In the genomic region with DNA sequence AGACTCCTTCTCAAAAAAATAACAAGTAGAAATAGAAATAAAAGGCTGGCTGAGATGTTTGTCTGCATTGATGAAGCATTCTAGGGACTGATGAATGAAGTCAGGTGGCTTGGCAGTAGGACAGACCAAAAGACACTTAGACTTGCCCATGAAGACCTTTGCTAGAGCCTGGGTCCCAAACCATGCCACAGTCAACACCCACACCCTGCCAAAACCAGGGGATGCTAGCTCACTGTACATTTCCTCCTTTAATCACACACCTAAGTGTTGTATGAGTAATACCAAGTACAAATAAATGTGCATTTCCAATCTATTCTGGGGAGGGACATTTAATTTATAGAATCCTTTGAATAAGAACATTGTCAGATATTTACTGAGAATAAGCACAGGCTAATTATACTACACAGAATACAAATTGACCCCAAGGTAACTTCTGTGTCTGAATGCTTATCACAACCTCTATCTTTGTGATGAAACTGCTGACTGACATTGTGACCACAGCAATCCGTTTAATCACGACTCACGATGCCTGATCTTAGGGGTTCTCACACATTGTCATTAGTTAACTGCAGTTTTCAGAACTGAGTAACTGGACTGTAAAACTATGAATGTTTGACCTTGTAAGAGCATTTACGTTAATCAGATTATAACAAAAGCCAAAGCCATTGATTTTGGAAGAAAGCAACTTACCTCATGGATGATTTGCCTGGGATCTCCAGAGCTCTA, we compare ENCODE assay signal across 22 cellular contexts. TPM values are rescaled to one million over a fixed set of nuclear protein-coding genes. Genes with fewer than 3 reads are reported as not detected.
DNase-seq lines count a peak whose midpoint lies in the region; ATAC-seq and TF ChIP-seq lines count a peak whose summit lies in the region.
"Had no signal": no experiment of that assay in that cellular context is flagged by ENCODE, and none has a peak within 500 bp of the region (broad histone marks: within the 10 kb centered on the region; RNA-seq: fewer than 3 reads in every experiment).

No MANE protein-coding gene starts in this region.

- H2AFZ ChIP-seq in GM23248 (no peak overlapping the region), hepatocyte (no peak overlapping the region)

- WGBS in GM23248 (ENCODE audit: low coverage in 1 of 2, low lambda C conversion rate in 2 of 2, missing lambda C conversion rate in 2 of 2), 2 experiments = 28 to 38% methylated on average over 4 of the region's 4 CpGs
- 74% methylated on average over 4 of the region's 4 CpGs for WGBS in hepatocyte (ENCODE audit: low lambda C conversion rate, missing lambda C conversion rate)

- TF ChIP-seq CTCF in retinal pigment epithelial cell (conservative IDR thresholded peaks at IDR 0.05; ENCODE audit: low read depth, low read length) = no peak
- no peak for TF ChIP-seq CTCF in endothelial cell (IDR thresholded peaks at IDR 0.05; ENCODE audit: unreplicated experiment)
- TF ChIP-seq CTCF in hepatocyte (IDR thresholded peaks at IDR 0.05; ENCODE audit: poor library complexity) = no peak

- H3K4me3 ChIP-seq in GM23248 = no peak overlapping the region
- no peak overlapping the region for H3K4me3 ChIP-seq in retinal pigment epithelial cell (ENCODE audit: low read length)
- no peak overlapping the region for H3K4me3 ChIP-seq in hepatocyte
- H3K4me3 ChIP-seq: HAP-1, SK-N-MC had no signal

- H3K27me3 ChIP-seq in GM23248 (replicated peaks; ENCODE audit: insufficient read depth) = no peaks in the 10 kb centered on the region
- H3K27me3 ChIP-seq in hepatocyte = no peaks in the 10 kb centered on the region

- H3K4me1 ChIP-seq in GM23248 (ENCODE audit: insufficient read depth) (no peaks in the 10 kb centered on the region), hepatocyte (ENCODE audit: insufficient read depth) (no peaks in the 10 kb centered on the region)
- H3K4me1 ChIP-seq: HAP-1 had no signal

- H3K9me3 ChIP-seq in GM23248 (ENCODE audit: low read depth) (no peaks in the 10 kb centered on the region), hepatocyte (ENCODE audit: low read depth) (no peaks in the 10 kb centered on the region)
- H3K9me3 ChIP-seq: HAP-1 had no signal

- H4K20me1 ChIP-seq in GM23248 (ENCODE audit: insufficient read depth) (no peaks in the 10 kb centered on the region), hepatocyte (ENCODE audit: insufficient read depth, poor library complexity, severe bottlenecking) (no peaks in the 10 kb centered on the region)

- H3K4me3 Mint-ChIP-seq in activated CD4-positive, alpha-beta T cell treated with anti-CD3 and anti-CD28 coated beads for 36 hours = no peak overlapping the region
- H3K4me3 Mint-ChIP-seq in activated T-helper 17 cell treated with anti-CD3 and anti-CD28 coated beads, Interleukin-2, amount 50 U/mL, for 72 hours = no peak overlapping the region
- H3K4me3 Mint-ChIP-seq in endothelial cell (ENCODE audit: unreplicated experiment) = no peak overlapping the region
- H3K4me3 Mint-ChIP-seq: CD14-positive monocyte had no signal

- no peaks in the 10 kb centered on the region for H3K9me2 ChIP-seq in GM23248 (ENCODE audit: insufficient read depth)
- H3K9me2 ChIP-seq in hepatocyte (replicated peaks; ENCODE audit: insufficient read depth) = no peaks in the 10 kb centered on the region

- H3K27me3 Mint-ChIP-seq in activated CD4-positive, alpha-beta T cell treated with anti-CD3 and anti-CD28 coated beads for 36 hours = peaks cover 2% of the 10 kb centered on the region
- peaks cover 3% of the 10 kb centered on the region for H3K27me3 Mint-ChIP-seq in activated T-helper 17 cell treated with anti-CD3 and anti-CD28 coated beads, Interleukin-2, amount 50 U/mL, for 72 hours
- H3K27me3 Mint-ChIP-seq in endothelial cell (ENCODE audit: unreplicated experiment) = peaks cover under 1% of the 10 kb centered on the region

- H3K36me3 Mint-ChIP-seq in activated CD4-positive, alpha-beta T cell treated with anti-CD3 and anti-CD28 coated beads for 36 hours (ENCODE audit: low read depth) = no peaks in the 10 kb centered on the region
- H3K36me3 Mint-ChIP-seq in activated T-helper 17 cell treated with anti-CD3 and anti-CD28 coated beads, Interleukin-2, amount 50 U/mL, for 72 hours (ENCODE audit: low read depth) = no peaks in the 10 kb centered on the region
- no peaks in the 10 kb centered on the region for H3K36me3 Mint-ChIP-seq in endothelial cell (ENCODE audit: low read depth, unreplicated experiment)
- H3K36me3 Mint-ChIP-seq: CD14-positive monocyte had no signal

- H3K9me3 Mint-ChIP-seq in activated CD4-positive, alpha-beta T cell treated with anti-CD3 and anti-CD28 coated beads for 36 hours (ENCODE audit: low read depth) = no peaks in the 10 kb centered on the region
- no peaks in the 10 kb centered on the region for H3K9me3 Mint-ChIP-seq in activated T-helper 17 cell treated with anti-CD3 and anti-CD28 coated beads, Interleukin-2, amount 50 U/mL, for 72 hours
- no peaks in the 10 kb centered on the region for H3K9me3 Mint-ChIP-seq in endothelial cell (ENCODE audit: unreplicated experiment)

- intact Hi-C loops in activated CD4-positive, alpha-beta T cell treated with anti-CD3 and anti-CD28 coated beads for 36 hours (cut with DNase I, micrococcal nuclease) = no loop called here

- POLR2A ChIA-PET in activated CD4-positive, alpha-beta T cell treated with anti-CD3 and anti-CD28 coated beads for 36 hours (lab: Charles Lee) = no interaction called here

- no peak overlapping the region for H3K27ac Mint-ChIP-seq in activated CD4-positive, alpha-beta T cell treated with anti-CD3 and anti-CD28 coated beads for 36 hours
- no peak overlapping the region for H3K27ac Mint-ChIP-seq in activated T-helper 17 cell treated with anti-CD3 and anti-CD28 coated beads, Interleukin-2, amount 50 U/mL, for 72 hours
- no peak overlapping the region for H3K27ac Mint-ChIP-seq in endothelial cell (ENCODE audit: unreplicated experiment)

- H3K4me1 Mint-ChIP-seq in activated CD4-positive, alpha-beta T cell treated with anti-CD3 and anti-CD28 coated beads for 36 hours = peaks cover 3% of the 10 kb centered on the region
- no peaks in the 10 kb centered on the region for H3K4me1 Mint-ChIP-seq in activated T-helper 17 cell treated with anti-CD3 and anti-CD28 coated beads, Interleukin-2, amount 50 U/mL, for 72 hours
- no peaks in the 10 kb centered on the region for H3K4me1 Mint-ChIP-seq in endothelial cell (ENCODE audit: unreplicated experiment)
- H3K4me1 Mint-ChIP-seq: CD14-positive monocyte had no signal

- H3F3A ChIP-seq in GM23248 (ENCODE audit: insufficient read depth) = no peaks in the 10 kb centered on the region

- H3K36me3 ChIP-seq in GM23248 (ENCODE audit: low read depth) (no peaks in the 10 kb centered on the region), hepatocyte (replicated peaks; ENCODE audit: insufficient read depth, low read depth) (no peaks in the 10 kb centered on the region)
- H3K36me3 ChIP-seq: HAP-1 had no signal

- H3K79me2 ChIP-seq in GM23248 (ENCODE audit: insufficient read depth) = no peaks in the 10 kb centered on the region
- no peaks in the 10 kb centered on the region for H3K79me2 ChIP-seq in hepatocyte

- H3K27ac ChIP-seq in GM23248 (no peak overlapping the region), hepatocyte (no peak overlapping the region)
- H3K27ac ChIP-seq: HL-60, SK-N-MC had no signal

- DNase-seq in activated CD4-positive, alpha-beta T cell treated with anti-CD3 and anti-CD28 coated beads for 36 hours = no peak
- DNase-seq in activated CD4-positive, alpha-beta T cell treated with anti-CD3 and anti-CD28 coated beads for 4 hours = no peak
- DNase-seq in GM23248 (peak; percentile 33), retinal pigment epithelial cell (ENCODE audit: low read depth) (peak; percentile 86), endothelial cell (ENCODE audit: low spot score) (no peak), hepatocyte (ENCODE audit: low spot score) (no peak)
- DNase-seq: COR-L47, NCI-H1048, NCI-H1436 treated with DMSO at 0.1 percent for 48 hours, NCI-H2029 treated with DMSO at 0.1 percent for 48 hours, NCI-H2171 treated with DMSO at 0.1 percent for 48 hours, NCI-H446 treated with DMSO at 0.1 percent for 48 hours, NCI-H748 treated with DMSO at 0.1 percent for 48 hours, Right ventricle myocardium superior had no signal

- peak; percentile 53 for ATAC-seq in activated CD4-positive, alpha-beta T cell treated with anti-CD3 and anti-CD28 coated beads for 36 hours
- ATAC-seq in activated T-helper 17 cell treated with anti-CD3 and anti-CD28 coated beads, Interleukin-2, amount 50 U/mL, for 72 hours (replicated peaks) = peak; percentile 56
- no peak for ATAC-seq in GM19023 (IDR thresholded peaks at IDR 0.05; ENCODE audit: unreplicated experiment)
- ATAC-seq: Panc1 had no signal

- CTCF ChIA-PET in activated CD4-positive, alpha-beta T cell treated with anti-CD3 and anti-CD28 coated beads for 36 hours (lab: Charles Lee) = interaction anchor here (0.8 to 1.3 kb wide), 2 partner anchors 24 to 42 kb away, joined by 3 read pairs; no protein-coding TSS in a partner anchor

- no peak overlapping the region for H3K9ac ChIP-seq in GM23248

- in situ Hi-C loops in GM23248 (cut with MboI) = no loop called here

- H3K4me2 ChIP-seq in GM23248 (ENCODE audit: unreplicated experiment) = no peak overlapping the region
- H3K4me2 ChIP-seq in hepatocyte = no peak overlapping the region

RNA-seq across cellular contexts. Expression of a gene that starts 10.5 kb away (rescaled TPM):
- 10 to 100 TPM; 39.7 to 41.0 TPM for total RNA-seq in activated CD4-positive, alpha-beta T cell treated with anti-CD3 and anti-CD28 coated beads for 36 hours
- 33.3 and 39.0 TPM in 2 replicates for total RNA-seq in GM23248 (2014; rRNA removed; shearing (Covaris generic))
- polyA plus RNA-seq in GM23248 (2016; fragmentation: Nextera tagmentation; extraction: Ambion mirVana) (27.5 and 30.2 TPM in 2 replicates), hepatocyte (15.7 and 20.3 TPM in 2 replicates)
- 10 to 100 TPM; 24.1 to 46.0 TPM for total RNA-seq in activated T-helper 17 cell treated with anti-CD3 and anti-CD28 coated beads, Interleukin-2, amount 50 U/mL, for 72 hours
- total RNA-seq in endothelial cell (ENCODE audit: unreplicated experiment) (19.6 TPM), hepatocyte (25.2 and 28.4 TPM in 2 replicates)

RNA-seq across cellular contexts. Expression of a gene that starts 21.2 kb away (rescaled TPM):
- not detected for total RNA-seq in activated CD4-positive, alpha-beta T cell treated with anti-CD3 and anti-CD28 coated beads for 36 hours
- total RNA-seq in GM23248 (2014; rRNA removed; shearing (Covaris generic)) = not detected in 2 replicates
- polyA plus RNA-seq in GM23248 (2016; fragmentation: Nextera tagmentation; extraction: Ambion mirVana) (0.18 and 0.53 TPM in 2 replicates), hepatocyte (1.3 and 2.0 TPM in 2 replicates)
- not detected for total RNA-seq in activated T-helper 17 cell treated with anti-CD3 and anti-CD28 coated beads, Interleukin-2, amount 50 U/mL, for 72 hours
- total RNA-seq in endothelial cell (ENCODE audit: unreplicated experiment) (not detected), hepatocyte (0.32 and 0.57 TPM in 2 replicates)
- total RNA-seq: A673 had no signal
- polyA plus RNA-seq: CD14-positive monocyte had no signal

Comparison
In these comparisons a context has a peak if more than half of its experiments do, and no peak if none do; other contexts are left out.
1. DNase-seq: peak in GM23248 (single experiment) and retinal pigment epithelial cell (single experiment); none in activated CD4-positive, alpha-beta T cell treated with anti-CD3 and anti-CD28 coated beads for 36 hours (single experiment), activated CD4-positive, alpha-beta T cell treated with anti-CD3 and anti-CD28 coated beads for 4 hours (0 of 2), endothelial cell (single experiment) and hepatocyte (single experiment).